1 cellular context compared by ENCODE assay signal in the genomic region with DNA sequence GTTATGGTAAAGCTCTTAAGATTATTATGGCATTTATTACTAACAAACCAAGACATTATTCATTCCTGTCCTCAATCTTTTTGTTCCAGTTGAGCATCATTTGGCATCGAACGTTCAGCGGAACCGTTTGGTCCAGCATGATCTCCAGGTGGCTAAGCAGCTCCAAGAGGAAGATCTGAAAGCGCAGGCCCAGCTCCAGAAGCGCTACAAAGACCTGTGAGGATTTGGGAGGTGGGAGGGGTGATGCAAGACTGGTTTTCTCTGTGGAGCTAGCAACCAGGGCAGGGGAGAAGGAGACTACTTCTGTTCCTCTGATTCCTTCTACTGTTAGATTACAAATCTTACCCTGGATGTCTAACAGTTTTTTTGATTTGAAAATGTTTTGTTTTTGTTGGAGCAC.
TF ChIP-seq lines count a peak whose summit lies in the region.

No MANE protein-coding gene starts in this region.

TF ChIP-seq in WTC11, 78 proteins besides CTCF, POLR2A, EP300 and RAD21 (continued from another document):
- TF ChIP-seq, protein P1, sequence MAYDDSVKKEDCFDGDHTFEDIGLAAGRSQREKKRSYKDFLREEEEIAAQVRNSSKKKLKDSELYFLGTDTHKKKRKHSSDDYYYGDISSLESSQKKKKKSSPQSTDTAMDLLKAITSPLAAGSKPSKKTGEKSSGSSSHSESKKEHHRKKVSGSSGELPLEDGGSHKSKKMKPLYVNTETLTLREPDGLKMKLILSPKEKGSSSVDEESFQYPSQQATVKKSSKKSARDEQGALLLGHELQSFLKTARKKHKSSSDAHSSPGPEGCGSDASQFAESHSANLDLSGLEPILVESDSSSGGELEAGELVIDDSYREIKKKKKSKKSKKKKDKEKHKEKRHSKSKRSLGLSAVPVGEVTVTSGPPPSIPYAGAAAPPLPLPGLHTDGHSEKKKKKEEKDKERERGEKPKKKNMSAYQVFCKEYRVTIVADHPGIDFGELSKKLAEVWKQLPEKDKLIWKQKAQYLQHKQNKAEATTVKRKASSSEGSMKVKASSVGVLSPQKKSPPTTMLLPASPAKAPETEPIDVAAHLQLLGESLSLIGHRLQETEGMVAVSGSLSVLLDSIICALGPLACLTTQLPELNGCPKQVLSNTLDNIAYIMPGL (CRISPR knock-in tag; IDR thresholded peaks at IDR 0.05) = no peak
- TF ChIP-seq KAT7 (CRISPR knock-in tag; IDR thresholded peaks at IDR 0.05; ENCODE audit: borderline replicate concordance) (no peak), NFATC4 (CRISPR knock-in tag; IDR thresholded peaks at IDR 0.05) (no peak), SOX15 (CRISPR knock-in tag; IDR thresholded peaks at IDR 0.05) (no peak), GABPB1 (CRISPR knock-in tag; IDR thresholded peaks at IDR 0.05) (no peak)
- TF ChIP-seq, protein P2, sequence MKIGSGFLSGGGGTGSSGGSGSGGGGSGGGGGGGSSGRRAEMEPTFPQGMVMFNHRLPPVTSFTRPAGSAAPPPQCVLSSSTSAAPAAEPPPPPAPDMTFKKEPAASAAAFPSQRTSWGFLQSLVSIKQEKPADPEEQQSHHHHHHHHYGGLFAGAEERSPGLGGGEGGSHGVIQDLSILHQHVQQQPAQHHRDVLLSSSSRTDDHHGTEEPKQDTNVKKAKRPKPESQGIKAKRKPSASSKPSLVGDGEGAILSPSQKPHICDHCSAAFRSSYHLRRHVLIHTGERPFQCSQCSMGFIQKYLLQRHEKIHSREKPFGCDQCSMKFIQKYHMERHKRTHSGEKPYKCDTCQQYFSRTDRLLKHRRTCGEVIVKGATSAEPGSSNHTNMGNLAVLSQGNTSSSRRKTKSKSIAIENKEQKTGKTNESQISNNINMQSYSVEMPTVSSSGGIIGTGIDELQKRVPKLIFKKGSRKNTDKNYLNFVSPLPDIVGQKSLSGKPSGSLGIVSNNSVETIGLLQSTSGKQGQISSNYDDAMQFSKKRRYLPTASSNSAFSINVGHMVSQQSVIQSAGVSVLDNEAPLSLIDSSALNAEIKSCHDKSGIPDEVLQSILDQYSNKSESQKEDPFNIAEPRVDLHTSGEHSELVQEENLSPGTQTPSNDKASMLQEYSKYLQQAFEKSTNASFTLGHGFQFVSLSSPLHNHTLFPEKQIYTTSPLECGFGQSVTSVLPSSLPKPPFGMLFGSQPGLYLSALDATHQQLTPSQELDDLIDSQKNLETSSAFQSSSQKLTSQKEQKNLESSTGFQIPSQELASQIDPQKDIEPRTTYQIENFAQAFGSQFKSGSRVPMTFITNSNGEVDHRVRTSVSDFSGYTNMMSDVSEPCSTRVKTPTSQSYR (CRISPR knock-in tag; IDR thresholded peaks at IDR 0.05) = no peak
